ENCODE assay signal across 22 cellular contexts in genomic region chr20:3102575-3103368, GRCh38. TPM values are rescaled to one million over a fixed set of nuclear protein-coding genes. Genes with fewer than 3 reads are reported as not detected.
DNase-seq lines count a peak whose midpoint lies in the region; ATAC-seq, FAIRE-seq and TF ChIP-seq lines count a peak whose summit lies in the region.
"Had no signal": no experiment of that assay in that cellular context is flagged by ENCODE, and none has a peak within 500 bp of the region (broad histone marks: within the 10 kb centered on the region; RNA-seq: fewer than 3 reads in every experiment).

No MANE protein-coding gene starts in this region.

- no peaks in the 10 kb centered on the region for H3K9me3 Mint-ChIP-seq in CD8-positive, alpha-beta memory T cell
- no peaks in the 10 kb centered on the region for H3K9me3 Mint-ChIP-seq in activated naive CD8-positive, alpha-beta T cell (ENCODE audit: low read depth)
- no peaks in the 10 kb centered on the region for H3K9me3 Mint-ChIP-seq in natural killer cell treated with Interleukin-12 subunit alpha and Interleukin-12 subunit beta and Interleukin-15 and Interleukin-18, amount 100 ng/mL, for 72 hours
- H3K9me3 Mint-ChIP-seq: IgD-negative memory B cell, naive B cell had no signal

- no peak overlapping the region for H3K9ac ChIP-seq in BLaER1
- H3K9ac ChIP-seq: GM23248 had no signal

- peak overlapping the region in 4 of 7 donors; percentile 8 to 50 (median 30) for H3K4me3 Mint-ChIP-seq in CD8-positive, alpha-beta memory T cell
- H3K4me3 Mint-ChIP-seq in activated naive CD8-positive, alpha-beta T cell = peak overlapping the region; percentile 23
- H3K4me3 Mint-ChIP-seq in natural killer cell treated with Interleukin-12 subunit alpha and Interleukin-12 subunit beta and Interleukin-15 and Interleukin-18, amount 100 ng/mL, for 72 hours = peak overlapping the region; percentile 2
- H3K4me3 Mint-ChIP-seq: IgD-negative memory B cell, naive B cell had no signal

- POLR2A ChIA-PET in CD8-positive, alpha-beta memory T cell (lab: Charles Lee) = interaction anchor here (0.5 to 0.6 kb wide), 2 partner anchors 11 to 102 kb away, joined by 3 read pairs; no protein-coding TSS in a partner anchor

- TF ChIP-seq POLR2A in H54 (IDR thresholded peaks at IDR 0.05; ENCODE audit: low read depth, low read length) = no peak

- peaks cover 0 to 2% of the 10 kb centered on the region in 2 donors for H3K27me3 Mint-ChIP-seq in CD8-positive, alpha-beta memory T cell
- H3K27me3 Mint-ChIP-seq in activated naive CD8-positive, alpha-beta T cell = no peaks in the 10 kb centered on the region
- peaks cover 13 to 17% of the 10 kb centered on the region in 2 donors for H3K27me3 Mint-ChIP-seq in natural killer cell treated with Interleukin-12 subunit alpha and Interleukin-12 subunit beta and Interleukin-15 and Interleukin-18, amount 100 ng/mL, for 72 hours

- peak overlapping the region; percentile 22; the same call in 1 of the 2 replicates for H3K4me2 ChIP-seq in BLaER1
- H3K4me2 ChIP-seq: hepatocyte had no signal

- no peaks in the 10 kb centered on the region for H3K9me3 ChIP-seq in BLaER1
- no peaks in the 10 kb centered on the region for H3K9me3 ChIP-seq in CD8-positive, alpha-beta memory T cell (ENCODE audit: low read length)
- H3K9me3 ChIP-seq: stomach had no signal

- CTCF ChIA-PET in CD8-positive, alpha-beta memory T cell (lab: Charles Lee) = interaction anchor here (0.7 to 1.4 kb wide), 2 partner anchors 10 to 49 kb away, joined by 3 to 4 read pairs; no protein-coding TSS in a partner anchor

- H3K27ac ChIP-seq in BLaER1 = no peak overlapping the region
- no peak overlapping the region for H3K27ac ChIP-seq in CD8-positive, alpha-beta memory T cell (ENCODE audit: low read depth, low read length)
- H3K27ac ChIP-seq: GM23248, hepatocyte, stomach had no signal

- peak overlapping the region in 3 of 8 donors; percentile 6 to 89 (median 63) for H3K27ac Mint-ChIP-seq in CD8-positive, alpha-beta memory T cell
- H3K27ac Mint-ChIP-seq in activated naive CD8-positive, alpha-beta T cell = no peak overlapping the region
- H3K27ac Mint-ChIP-seq in natural killer cell treated with Interleukin-12 subunit alpha and Interleukin-12 subunit beta and Interleukin-15 and Interleukin-18, amount 100 ng/mL, for 72 hours = no peak overlapping the region

- H3K27me3 ChIP-seq in BLaER1 = no peaks in the 10 kb centered on the region
- H3K27me3 ChIP-seq in CD8-positive, alpha-beta memory T cell (ENCODE audit: insufficient read depth, low read length, poor library complexity, severe bottlenecking) = peaks cover 3% of the 10 kb centered on the region
- H3K27me3 ChIP-seq: hepatocyte, stomach had no signal

- no peaks in the 10 kb centered on the region for H3K36me3 ChIP-seq in BLaER1
- H3K36me3 ChIP-seq in CD8-positive, alpha-beta memory T cell (ENCODE audit: insufficient read depth, low read length) = no peaks in the 10 kb centered on the region

- H3K36me3 Mint-ChIP-seq in CD8-positive, alpha-beta memory T cell = peaks cover 0 to 5% (median 0%) of the 10 kb centered on the region in 3 donors
- no peaks in the 10 kb centered on the region for H3K36me3 Mint-ChIP-seq in activated naive CD8-positive, alpha-beta T cell
- no peaks in the 10 kb centered on the region for H3K36me3 Mint-ChIP-seq in natural killer cell treated with Interleukin-12 subunit alpha and Interleukin-12 subunit beta and Interleukin-15 and Interleukin-18, amount 100 ng/mL, for 72 hours
- H3K36me3 Mint-ChIP-seq: naive B cell had no signal

- DNase-seq in CD8-positive, alpha-beta memory T cell = no peak
- DNase-seq in natural killer cell treated with Interleukin-12 subunit alpha and Interleukin-12 subunit beta and Interleukin-15 and Interleukin-18, amount 100 ng/mL, for 72 hours (ENCODE audit: low spot score) = no peak
- DNase-seq in H54 (ENCODE audit: insufficient read length, low spot score) = no peak
- DNase-seq: DMS 273 treated with DMSO at 0.1 percent for 48 hours, GM23248, mammary epithelial cell, MV-4-11, naive B cell, NCI-H2029 treated with DMSO at 0.1 percent for 48 hours, NCI-H524, OCI-M1, stomach, T1000 had no signal

- no peak for ATAC-seq in natural killer cell treated with Interleukin-12 subunit alpha and Interleukin-12 subunit beta and Interleukin-15 and Interleukin-18, amount 100 ng/mL, for 72 hours
- ATAC-seq in HG02571 (IDR thresholded peaks at IDR 0.05; ENCODE audit: unreplicated experiment) = no peak
- no peak for ATAC-seq in GM21723 (IDR thresholded peaks at IDR 0.05; ENCODE audit: unreplicated experiment)

- peaks cover 17 to 20% (median 18%) of the 10 kb centered on the region in 3 donors for H3K4me1 Mint-ChIP-seq in CD8-positive, alpha-beta memory T cell
- H3K4me1 Mint-ChIP-seq in activated naive CD8-positive, alpha-beta T cell (ENCODE audit: low read depth) = peaks cover 20% of the 10 kb centered on the region
- peaks cover 15 to 18% of the 10 kb centered on the region in 2 donors for H3K4me1 Mint-ChIP-seq in natural killer cell treated with Interleukin-12 subunit alpha and Interleukin-12 subunit beta and Interleukin-15 and Interleukin-18, amount 100 ng/mL, for 72 hours (ENCODE audit: low read depth in 2 of 2)

- no peaks in the 10 kb centered on the region for H4K20me1 ChIP-seq in BLaER1

- no peak overlapping the region for H3K4me3 ChIP-seq in BLaER1
- no peak overlapping the region for H3K4me3 ChIP-seq in CD8-positive, alpha-beta memory T cell (ENCODE audit: low read length)
- H3K4me3 ChIP-seq: GM23248, hepatocyte, stomach had no signal

- FAIRE-seq in H54 (lab: Jason Lieb, UNC) = no peak
- FAIRE-seq: kidney had no signal

- peaks cover 21% of the 10 kb centered on the region for H3K4me1 ChIP-seq in BLaER1
- H3K4me1 ChIP-seq in CD8-positive, alpha-beta memory T cell (ENCODE audit: insufficient read depth, low read length) = peaks cover 20% of the 10 kb centered on the region

RNA-seq across cellular contexts. Expression of gene AVP, which starts 18.2 kb away (rescaled TPM):
- not detected for total RNA-seq in CD8-positive, alpha-beta memory T cell
- not detected for polyA plus RNA-seq in CD8-positive, alpha-beta memory T cell
- total RNA-seq in natural killer cell treated with Interleukin-12 subunit alpha and Interleukin-12 subunit beta and Interleukin-15 and Interleukin-18, amount 100 ng/mL, for 72 hours = not detected
- total RNA-seq: GM23248, kidney, mammary epithelial cell, renal cortical epithelial cell, SK-MEL-5, stomach had no signal
- polyA plus RNA-seq: GM23248, IgD-negative memory B cell, mammary epithelial cell, stomach had no signal

RNA-seq across cellular contexts. Expression of gene OXT, which starts 31.4 kb away (rescaled TPM):
- under 1 TPM in 1 of 2 experiments, not detected in 1; 0.79 TPM for total RNA-seq in CD8-positive, alpha-beta memory T cell
- 1.4 TPM for polyA plus RNA-seq in CD8-positive, alpha-beta memory T cell
- total RNA-seq in natural killer cell treated with Interleukin-12 subunit alpha and Interleukin-12 subunit beta and Interleukin-15 and Interleukin-18, amount 100 ng/mL, for 72 hours = not detected
- total RNA-seq: GM23248, hepatocyte, kidney, mammary epithelial cell, renal cortical epithelial cell, SK-MEL-5, stomach had no signal
- polyA plus RNA-seq: mammary epithelial cell had no signal

RNA-seq across cellular contexts. Expression of gene FASTKD5, which starts 56.9 kb away (rescaled TPM):
- total RNA-seq in CD8-positive, alpha-beta memory T cell = 10 to 100 TPM; 26.7 to 27.0 TPM
- 14.6 TPM for polyA plus RNA-seq in CD8-positive, alpha-beta memory T cell
- total RNA-seq in natural killer cell treated with Interleukin-12 subunit alpha and Interleukin-12 subunit beta and Interleukin-15 and Interleukin-18, amount 100 ng/mL, for 72 hours = 10 to 100 TPM; 27.1 to 27.8 TPM

RNA-seq across cellular contexts. Expression of gene UBOX5, which starts 56.9 kb away (rescaled TPM):
- total RNA-seq in CD8-positive, alpha-beta memory T cell = 1 to 10 TPM; 6.0 to 6.8 TPM
- 7.5 TPM for polyA plus RNA-seq in CD8-positive, alpha-beta memory T cell
- 1 to 10 TPM; 7.6 to 9.3 TPM for total RNA-seq in natural killer cell treated with Interleukin-12 subunit alpha and Interleukin-12 subunit beta and Interleukin-15 and Interleukin-18, amount 100 ng/mL, for 72 hours

RNA-seq across cellular contexts. Expression of gene MRPS26, which starts 56.9 kb away (rescaled TPM):
- total RNA-seq in CD8-positive, alpha-beta memory T cell = 10 to 100 TPM; 89.8 to 90.8 TPM
- polyA plus RNA-seq in CD8-positive, alpha-beta memory T cell = 61.9 TPM
- total RNA-seq in natural killer cell treated with Interleukin-12 subunit alpha and Interleukin-12 subunit beta and Interleukin-15 and Interleukin-18, amount 100 ng/mL, for 72 hours = 10 to 100 TPM; 31.2 to 56.6 TPM
